ENCODE assay signal across 8 cellular contexts in genomic region chr19:23415561-23416191, GRCh38. TPM values are rescaled to one million over a fixed set of nuclear protein-coding genes. Genes with fewer than 3 reads are reported as not detected.
DNase-seq lines count a peak whose midpoint lies in the region; ATAC-seq and TF ChIP-seq lines count a peak whose summit lies in the region.

No MANE protein-coding gene starts in this region.

- H3K36me3 ChIP-seq in mesendoderm (ENCODE audit: control insufficient read depth, insufficient read depth, low read length) = no peaks in the 10 kb centered on the region

- H4K8ac ChIP-seq in mesendoderm (ENCODE audit: low read depth, low read length) = no peak overlapping the region

- peak overlapping the region; percentile 13 for H3K18ac ChIP-seq in mesendoderm (ENCODE audit: low read length)

- peak overlapping the region; percentile 59 for H3K23ac ChIP-seq in mesendoderm (ENCODE audit: low read length)

- no peak overlapping the region for H2AK5ac ChIP-seq in mesendoderm (ENCODE audit: low read length)

- H3K4me3 ChIP-seq in choroid plexus epithelial cell (ENCODE audit: low read depth, low read length) = peak overlapping the region; percentile 46
- peak overlapping the region; percentile 55 for H3K4me3 ChIP-seq in mesendoderm (ENCODE audit: low read length)

- H4K5ac ChIP-seq in mesendoderm (ENCODE audit: low read length) = peak overlapping the region; percentile 66

- H3K27ac ChIP-seq in mesendoderm (ENCODE audit: low read depth, low read length) = peak overlapping the region; percentile 17

- no peaks in the 10 kb centered on the region for H3K4me1 ChIP-seq in mesendoderm (ENCODE audit: control insufficient read depth, low read depth, low read length)

- peak overlapping the region; percentile 44 for H2BK5ac ChIP-seq in mesendoderm (ENCODE audit: low read length)

- no peak for ATAC-seq in GM19395 (IDR thresholded peaks at IDR 0.05; ENCODE audit: unreplicated experiment)

- H2BK120ac ChIP-seq in mesendoderm (ENCODE audit: low read depth, low read length) = no peak overlapping the region

- no peaks in the 10 kb centered on the region for H3K27me3 ChIP-seq in mesendoderm (ENCODE audit: insufficient read depth, low read length, poor library complexity)

- no peak for TF ChIP-seq CTCF in choroid plexus epithelial cell (conservative IDR thresholded peaks at IDR 0.05; ENCODE audit: low read depth, low read length)

- H3K4me2 ChIP-seq in mesendoderm (ENCODE audit: low read length) = peak overlapping the region; percentile 11

- WGBS in mesendoderm (ENCODE audit: extremely low coverage, insufficient coverage, low lambda C conversion rate) = no CpG with 5 or more reads among the region's 33 CpGs

- no peaks in the 10 kb centered on the region for H3K79me1 ChIP-seq in mesendoderm (ENCODE audit: low read length)

- H3K9ac ChIP-seq in mesendoderm (ENCODE audit: low read length) = peak overlapping the region; percentile 79

- peaks cover 11% of the 10 kb centered on the region for H3K79me2 ChIP-seq in mesendoderm (ENCODE audit: control insufficient read depth, insufficient read depth, low read length)

- H2BK15ac ChIP-seq in mesendoderm (replicated peaks; ENCODE audit: low read depth) = no peak overlapping the region

- DNase-seq in ELF-1 (ENCODE audit: low read depth, low spot score) (peak; percentile 96), NCI-H526 (lab: John Stamatoyannopoulos, UW) (peak; percentile 64 to 73), choroid plexus epithelial cell (ENCODE audit: low read depth) (peak; percentile 35), mesendoderm (peak; percentile 97), ureter (ENCODE audit: low spot score) (peak; percentile 61), DMS153 treated with DMSO at 0.1 percent for 48 hours (lab: John Stamatoyannopoulos, UW; ENCODE audit: unreplicated experiment) (no peak), NCI-H1436 treated with DMSO at 0.1 percent for 48 hours (lab: John Stamatoyannopoulos, UW) (no peak)

- H3K56ac ChIP-seq in mesendoderm (ENCODE audit: low read length) = peak overlapping the region; percentile 88

- peak overlapping the region; percentile 83 for H3K4ac ChIP-seq in mesendoderm (ENCODE audit: low read depth, low read length)

RNA-seq across cellular contexts. Expression of gene ZNF91, which starts 20.4 kb away (rescaled TPM):
- polyA plus RNA-seq in mesendoderm (2013, experiment 1 of 2) = 18.3 TPM
- 18.2 TPM for polyA plus RNA-seq in mesendoderm (2013, experiment 2 of 2)
- total RNA-seq in ureter = 256 TPM

Comparison
In these comparisons a context has a peak if more than half of its experiments do, and no peak if none do; other contexts are left out.
1. DNase-seq: peak in ELF-1 (single experiment), NCI-H526 (2 of 2), choroid plexus epithelial cell (single experiment), mesendoderm (single experiment) and ureter (single experiment); none in DMS153 treated with DMSO at 0.1 percent for 48 hours (single experiment) and NCI-H1436 treated with DMSO at 0.1 percent for 48 hours (single experiment).